Comparison of ENCODE assay signal across 8 cellular contexts in the genomic region with DNA sequence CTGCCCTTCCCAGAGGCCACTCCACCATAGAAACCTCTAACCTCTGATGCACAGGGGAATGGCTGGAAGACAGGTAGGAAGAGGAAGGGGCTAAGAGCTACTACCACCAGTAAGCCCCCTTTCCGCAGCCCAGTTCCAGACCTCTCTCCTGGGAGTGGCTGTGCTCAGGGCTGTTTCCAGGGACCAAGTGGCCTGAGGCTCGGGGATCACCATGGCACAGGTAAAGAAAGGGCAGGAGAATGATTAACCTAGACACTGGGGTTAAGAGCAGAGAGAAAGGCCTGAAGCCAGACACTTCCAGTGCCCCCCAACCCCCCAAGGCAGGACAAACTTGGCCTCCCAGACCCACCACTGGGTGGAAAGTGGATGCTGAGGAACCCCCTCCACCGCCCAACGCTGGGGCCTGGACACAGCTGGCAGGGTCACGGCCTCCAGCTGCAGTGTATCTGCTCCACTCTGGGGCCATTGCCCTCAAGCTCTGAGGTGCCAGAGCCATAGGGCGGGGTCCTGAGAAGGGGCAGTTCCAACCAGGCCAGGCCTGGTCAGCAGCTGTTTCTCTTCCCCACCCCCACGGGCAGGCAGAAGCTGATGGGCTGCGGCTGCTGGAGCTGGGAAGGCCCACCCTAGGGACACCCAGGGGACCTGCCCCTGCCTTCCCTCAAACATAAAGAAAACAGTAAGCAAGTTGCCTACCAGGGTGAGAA. TPM values are rescaled to one million over a fixed set of nuclear protein-coding genes. Genes with fewer than 3 reads are reported as not detected.
A peak's percentile ranks its signal among the peaks of the same experiment; 100 is the strongest.
DNase-seq lines count a peak whose midpoint lies in the region; ATAC-seq, FAIRE-seq and TF ChIP-seq lines count a peak whose summit lies in the region.

No MANE protein-coding gene starts in this region.

- DNase-seq in CD14-positive monocyte (ENCODE audit: low spot score) (no peak), caudate nucleus (lab: John Stamatoyannopoulos, UW) (no peak), mesendoderm (no peak), HPDE6-E6E7 (ENCODE audit: extremely low spot score) (no peak), SIG-M5 (lab: John Stamatoyannopoulos, UW) (no peak), frontal cortex (ENCODE audit: low spot score in 2 of 2) (no peak)

- WGBS in mesendoderm (ENCODE audit: extremely low coverage, insufficient coverage, low lambda C conversion rate), result no CpG with 5 or more reads among the region's 8 CpGs

- H3K9me3 Mint-ChIP-seq in CD14-positive monocyte (peaks cover 0 to 3% (median 0%) of the 10 kb centered on the region in 7 donors), IgD-negative memory B cell (peaks cover 0 to 2% (median 0%) of the 10 kb centered on the region in 3 donors)

- no peak for ATAC-seq in GM21825 (IDR thresholded peaks at IDR 0.05; ENCODE audit: unreplicated experiment)

- H3K4me1 ChIP-seq in mesendoderm (ENCODE audit: control insufficient read depth, low read depth, low read length), result peaks cover 15% of the 10 kb centered on the region

- peak overlapping the region; percentile 83 for H3K56ac ChIP-seq in mesendoderm (ENCODE audit: low read length)

- H3K27me3 ChIP-seq in mesendoderm (ENCODE audit: insufficient read depth, low read length, poor library complexity), result no peaks in the 10 kb centered on the region

- peak overlapping the region; percentile 16 for H3K18ac ChIP-seq in mesendoderm (ENCODE audit: low read length)

- H3K27me3 Mint-ChIP-seq in CD14-positive monocyte (ENCODE audit: low read depth in 3 of 3) (peaks cover 4 to 20% (median 6%) of the 10 kb centered on the region in 3 donors), IgD-negative memory B cell (peaks cover 6% of the 10 kb centered on the region)

- H3K27ac ChIP-seq in caudate nucleus (ENCODE audit: low read depth, low read length) (peak overlapping the region; percentile 27), mesendoderm (ENCODE audit: low read depth, low read length) (no peak overlapping the region)

- TF ChIP-seq CTCF in CD14-positive monocyte (IDR thresholded peaks at IDR 0.05), result no peak

- peaks cover 8% of the 10 kb centered on the region for H3K36me3 ChIP-seq in mesendoderm (ENCODE audit: control insufficient read depth, insufficient read depth, low read length)

- no peak overlapping the region for H4K5ac ChIP-seq in mesendoderm (ENCODE audit: low read length)

- peak overlapping the region; percentile 9 for H2BK5ac ChIP-seq in mesendoderm (ENCODE audit: low read length)

- peak overlapping the region; percentile 39 for H3K4me2 ChIP-seq in mesendoderm (ENCODE audit: low read length)

- no peak overlapping the region for H2BK15ac ChIP-seq in mesendoderm (replicated peaks; ENCODE audit: low read depth)

- peak overlapping the region; percentile 97 to 100 (median 100) for H3K27ac Mint-ChIP-seq in CD14-positive monocyte
- peak overlapping the region; percentile 97 to 100 (median 100) for H3K27ac Mint-ChIP-seq in IgD-negative memory B cell

- H3K9ac ChIP-seq in mesendoderm (ENCODE audit: low read length), result peak overlapping the region; percentile 63

- H3K79me1 ChIP-seq in mesendoderm (ENCODE audit: low read length), result peaks cover 19% of the 10 kb centered on the region

- intact Hi-C loops in CD14-positive monocyte (cut with micrococcal nuclease), result loop anchor here in 1 of 2 donors (10.0 kb wide), 1 partner anchor 422 kb away; the partner anchor contains the start of genes COPA and NCSTN

- H3K36me3 Mint-ChIP-seq in CD14-positive monocyte (peaks cover 46 to 52% of the 10 kb centered on the region in 2 donors), IgD-negative memory B cell (peaks cover 13% of the 10 kb centered on the region)

- H3K79me2 ChIP-seq in mesendoderm (ENCODE audit: control insufficient read depth, insufficient read depth, low read length), result peaks cover 54% of the 10 kb centered on the region

- FAIRE-seq in frontal cortex (lab: Jason Lieb, UNC), result no peak

- no peak overlapping the region for H3K4me3 ChIP-seq in mesendoderm (ENCODE audit: low read length)

- no peak overlapping the region for H3K4ac ChIP-seq in mesendoderm (ENCODE audit: low read depth, low read length)

- H3K4me3 Mint-ChIP-seq in CD14-positive monocyte (peak overlapping the region; percentile 96 to 97), IgD-negative memory B cell (peak overlapping the region; percentile 90 to 97 (median 95))

- H4K8ac ChIP-seq in mesendoderm (ENCODE audit: low read depth, low read length), result no peak overlapping the region

- H3K4me1 Mint-ChIP-seq in CD14-positive monocyte (peaks cover 42% of the 10 kb centered on the region), IgD-negative memory B cell (peaks cover 27 to 36% (median 35%) of the 10 kb centered on the region in 3 donors)

- H2BK120ac ChIP-seq in mesendoderm (ENCODE audit: low read depth, low read length), result no peak overlapping the region

- H3K23ac ChIP-seq in mesendoderm (ENCODE audit: low read length), result peak overlapping the region; percentile 67

- H2AK5ac ChIP-seq in mesendoderm (ENCODE audit: low read length), result peak overlapping the region; percentile 48

RNA-seq across cellular contexts. Expression of gene TAGLN2, which starts 2.7 kb away (rescaled TPM):
- polyA plus RNA-seq in CD14-positive monocyte, result 1,000 to 10,000 TPM in 1 of 2 donors, 100 to 1,000 TPM in 1; 918 to 1,259 TPM
- 1,399 TPM for polyA plus RNA-seq in IgD-negative memory B cell
- polyA plus RNA-seq in mesendoderm (2013, experiment 1 of 2), result 155 TPM
- 159 TPM for polyA plus RNA-seq in mesendoderm (2013, experiment 2 of 2)
- total RNA-seq in frontal cortex, result 18.8 TPM

RNA-seq across cellular contexts. Expression of gene CFAP45, which starts 22.7 kb away (rescaled TPM):
- polyA plus RNA-seq in CD14-positive monocyte (under 1 TPM in 1 of 2 donors, not detected in 1; 0.12 TPM), IgD-negative memory B cell (1.2 TPM)
- polyA plus RNA-seq in mesendoderm (2013, experiment 1 of 2), result 0.51 TPM
- 0.60 TPM for polyA plus RNA-seq in mesendoderm (2013, experiment 2 of 2)
- total RNA-seq in frontal cortex, result under 0.01 TPM

RNA-seq across cellular contexts. Expression of gene IGSF9, which starts 22.8 kb away (rescaled TPM):
- polyA plus RNA-seq in CD14-positive monocyte, result not detected
- polyA plus RNA-seq in IgD-negative memory B cell, result 0.08 TPM
- 10.4 TPM for polyA plus RNA-seq in mesendoderm (2013, experiment 1 of 2)
- polyA plus RNA-seq in mesendoderm (2013, experiment 2 of 2), result 10.1 TPM
- 5.3 TPM for total RNA-seq in frontal cortex

RNA-seq across cellular contexts. Expression of gene SLAMF9, which starts 31.4 kb away (rescaled TPM):
- polyA plus RNA-seq in CD14-positive monocyte (not detected), IgD-negative memory B cell (not detected)
- polyA plus RNA-seq in mesendoderm (2013, experiment 1 of 2), result 0.07 TPM
- not detected for polyA plus RNA-seq in mesendoderm (2013, experiment 2 of 2)
- not detected for total RNA-seq in frontal cortex
